17 cellular contexts compared by ENCODE assay signal in the genomic region with DNA sequence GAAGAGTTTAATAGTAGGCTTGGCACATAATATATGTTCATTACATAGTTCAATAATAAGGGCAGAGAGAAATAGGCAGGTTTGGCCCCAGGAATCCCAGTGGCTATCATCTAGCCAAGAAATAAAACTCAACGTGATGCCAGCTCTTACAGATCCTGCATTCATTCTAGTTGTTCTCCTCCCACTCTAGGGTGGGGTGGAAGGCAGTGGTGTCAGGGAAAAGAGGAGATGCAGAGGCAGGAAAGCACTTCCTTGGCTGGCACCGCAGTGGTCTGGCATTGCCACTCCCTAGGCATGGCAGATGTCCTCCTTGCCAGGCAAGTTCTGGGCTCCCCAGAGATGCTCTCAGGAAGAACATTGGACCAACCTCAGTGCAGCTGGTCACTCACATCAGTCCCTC.
DNase-seq lines count a peak whose midpoint lies in the region; ATAC-seq, FAIRE-seq and TF ChIP-seq lines count a peak whose summit lies in the region.
"Had no signal": no experiment of that assay in that cellular context is flagged by ENCODE, and none has a peak within 500 bp of the region (broad histone marks: within the 10 kb centered on the region; RNA-seq: fewer than 3 reads in every experiment).

No MANE protein-coding gene starts in this region.

- H3K4me3 ChIP-seq in HCT116 (replicated peaks in 1 of 2; ENCODE audit: low read depth in 1 of 2, low read length in 2 of 2) = no peak overlapping the region
- no peak overlapping the region for H3K4me3 ChIP-seq in H1 (ENCODE audit: extremely low read depth in 1 of 4, insufficient read depth in 2 of 4, low read depth in 3 of 4, low read length in 4 of 4)
- no peak overlapping the region for H3K4me3 ChIP-seq in neuronal stem cell (ENCODE audit: low read length in 2 of 2)

- no peak for TF ChIP-seq CTCF in HCT116 (IDR thresholded peaks at IDR 0.05 in 2 of 3, conservative IDR thresholded peaks at IDR 0.05 in 1 of 3; ENCODE audit: borderline replicate concordance in 1 of 3, insufficient read depth in 1 of 3, low read depth in 2 of 3, low read length in 2 of 3)
- TF ChIP-seq CTCF in H1 (IDR thresholded peaks at IDR 0.05; ENCODE audit: control extremely low read depth in 1 of 3, insufficient read depth in 1 of 3, low read depth in 1 of 3, low read length in 3 of 3) = no peak
- TF ChIP-seq CTCF in progenitor cell of endocrine pancreas (IDR thresholded peaks at IDR 0.05; ENCODE audit: unreplicated experiment) = no peak

- H3K27me3 Mint-ChIP-seq in progenitor cell of endocrine pancreas = peaks cover 8% of the 10 kb centered on the region
- H3K27me3 Mint-ChIP-seq: CD4-positive, alpha-beta memory T cell had no signal

- H3K4me3 Mint-ChIP-seq in progenitor cell of endocrine pancreas (ENCODE audit: low read depth) = no peak overlapping the region
- H3K4me3 Mint-ChIP-seq: CD4-positive, alpha-beta memory T cell had no signal

- no peak overlapping the region for H4K5ac ChIP-seq in H1 (ENCODE audit: insufficient read length, low read depth, low read length)

- ATAC-seq in HCT116 = no peak

- CTCF ChIA-PET in HCT116 (lab: Charles Lee) = no interaction called here
- CTCF ChIA-PET in H1 (lab: Charles Lee; ENCODE audit: partially characterized antibody) = interaction anchor here (0.5 to 1.0 kb wide), 2 partner anchors 12 to 131 kb away, joined by 3 read pairs; no protein-coding TSS in a partner anchor

- 0 out of 2 replicates have a peak overlapping the region, but pooled peaks have one; percentile 13 for H2BK15ac ChIP-seq in H1 (ENCODE audit: low read length)
- H2BK15ac ChIP-seq in neuronal stem cell (ENCODE audit: low read length) = no peak overlapping the region

- H4K20me1 ChIP-seq in HCT116 (ENCODE audit: insufficient read depth) (no peaks in the 10 kb centered on the region), H1 (replicated peaks in 1 of 2; ENCODE audit: control insufficient read depth in 1 of 2, insufficient read depth in 2 of 2, low read length in 2 of 2) (no peaks in the 10 kb centered on the region)

- H3K79me1 ChIP-seq in H1 (ENCODE audit: low read depth, low read length) = no peaks in the 10 kb centered on the region
- H3K79me1 ChIP-seq in neuronal stem cell (ENCODE audit: low read depth, low read length) = no peaks in the 10 kb centered on the region

- intact Hi-C loops in HCT116 (cut with micrococcal nuclease) = no loop called here

- H3K27ac Mint-ChIP-seq in progenitor cell of endocrine pancreas = no peak overlapping the region

- H2AK5ac ChIP-seq in H1 (ENCODE audit: low read depth, low read length) = peak overlapping the region; percentile 57; the same call in 1 of the 2 replicates
- H2AK5ac ChIP-seq in neuronal stem cell (ENCODE audit: low read depth, low read length) = no peak overlapping the region

- 80% methylated on average over 2 of the region's 2 CpGs; no CpG with 5 or more reads in 1 of the 2 experiments for WGBS in H1 (ENCODE audit: extremely low coverage in 1 of 2, insufficient coverage in 1 of 2, insufficient read length in 1 of 2, insufficient replicate concordance in 2 of 2, low coverage in 1 of 2, low lambda C conversion rate in 2 of 2, missing lambda C conversion rate in 1 of 2), 2 experiments
- no CpG with 5 or more reads among the region's 2 CpGs for WGBS in neuronal stem cell (ENCODE audit: extremely low coverage in 2 of 2, insufficient read length in 2 of 2, insufficient replicate concordance in 1 of 2), 2 donors

- RAD21 ChIA-PET in HCT116 (lab: Charles Lee; ENCODE audit: low non-redundant PET in 1 of 2, low total read pairs in 2 of 2, uncharacterized antibody in 2 of 2, unreplicated experiment in 2 of 2) = no interaction called here

- H3K27ac ChIP-seq in HCT116 (ENCODE audit: low read depth, low read length) (peak overlapping the region; percentile 44), H1 (ENCODE audit: low read depth, low read length) (no peak overlapping the region), neuronal stem cell (replicated peaks; ENCODE audit: low read length) (no peak overlapping the region)

- TF ChIP-seq POLR2A in HCT116 (IDR thresholded peaks at IDR 0.05; ENCODE audit: borderline replicate concordance, extremely low read depth, insufficient read depth, insufficient read length) (no peak), H1 (IDR thresholded peaks at IDR 0.05; ENCODE audit: control extremely low read depth in 1 of 2, low read depth in 2 of 2, low read length in 2 of 2) (no peak)

- no peak overlapping the region for H3K18ac ChIP-seq in H1 (ENCODE audit: extremely low read depth, low read length)
- H3K18ac ChIP-seq in neuronal stem cell (ENCODE audit: low read length) = peak overlapping the region; percentile 58

- no peaks in the 10 kb centered on the region for H3K79me2 ChIP-seq in HCT116 (ENCODE audit: insufficient read depth, low read length)
- H3K79me2 ChIP-seq in H1 (ENCODE audit: control insufficient read depth in 1 of 2, insufficient read depth in 2 of 2, low read length in 2 of 2) = no peaks in the 10 kb centered on the region

- no peaks in the 10 kb centered on the region for H3K27me3 ChIP-seq in HCT116 (ENCODE audit: insufficient read depth, low read length)
- no peaks in the 10 kb centered on the region for H3K27me3 ChIP-seq in H1 (replicated peaks in 1 of 4; ENCODE audit: control insufficient read depth in 3 of 4, extremely low read depth in 1 of 4, insufficient read depth in 3 of 4, low read length in 3 of 4)
- no peaks in the 10 kb centered on the region for H3K27me3 ChIP-seq in neuronal stem cell (ENCODE audit: control insufficient read depth in 3 of 3, insufficient read depth in 3 of 3, low read depth in 1 of 3, low read length in 3 of 3)

- no peaks in the 10 kb centered on the region for H3K9me2 ChIP-seq in HCT116 (ENCODE audit: insufficient read depth)

- no peaks in the 10 kb centered on the region for H3K23me2 ChIP-seq in H1 (ENCODE audit: low read depth, low read length)

- H3K4ac ChIP-seq in H1 (replicated peaks; ENCODE audit: insufficient read length, low read depth, low read length) (peak overlapping the region; percentile 8), neuronal stem cell (ENCODE audit: low read length) (no peak overlapping the region)

- H2BK5ac ChIP-seq in H1 (ENCODE audit: low read depth, low read length) (no peak overlapping the region), neuronal stem cell (ENCODE audit: low read length) (no peak overlapping the region)

- no peak overlapping the region for H3K23ac ChIP-seq in H1 (ENCODE audit: insufficient read length)
- no peak overlapping the region for H3K23ac ChIP-seq in neuronal stem cell (ENCODE audit: low read depth, low read length, poor library complexity)

- no peak for DNase-seq in HCT116 (ENCODE audit: low read depth, low spot score)
- no peak for DNase-seq in H1 (ENCODE audit: low read depth in 1 of 2, low spot score in 2 of 2)
- DNase-seq in neuronal stem cell (ENCODE audit: low spot score) = no peak
- DNase-seq in progenitor cell of endocrine pancreas (ENCODE audit: low spot score, unreplicated experiment) = no peak
- no peak for DNase-seq in NOMO-1 treated with DMSO at 0.1 percent for 48 hours (lab: John Stamatoyannopoulos, UW; ENCODE audit: unreplicated experiment)
- no peak for DNase-seq in HK-2 (ENCODE audit: unreplicated experiment)
- DNase-seq: C1 segment of cervical spinal cord; Calu3; CD4-positive, alpha-beta memory T cell; COR-L47; DMS53; GF-D8; GOT3; H7; HCEC 1CT had no signal

- no peak overlapping the region for H3K4me2 ChIP-seq in HCT116 (ENCODE audit: low read length)
- no peak overlapping the region for H3K4me2 ChIP-seq in H1 (ENCODE audit: insufficient read depth in 1 of 2, low read depth in 2 of 2, low read length in 2 of 2)
- no peak overlapping the region for H3K4me2 ChIP-seq in neuronal stem cell (ENCODE audit: insufficient read depth, low read length, poor library complexity, severe bottlenecking)

- H3K14ac ChIP-seq in H1 (ENCODE audit: insufficient read length) = no peak overlapping the region
- H3K14ac ChIP-seq in neuronal stem cell (ENCODE audit: low read length) = no peak overlapping the region

- no peak for TF ChIP-seq EP300 in H1 (IDR thresholded peaks at IDR 0.05; ENCODE audit: borderline replicate concordance in 1 of 2, low read depth in 2 of 2, low read length in 2 of 2)

- H3K9me3 Mint-ChIP-seq in progenitor cell of endocrine pancreas (ENCODE audit: low read depth) = peaks cover 3% of the 10 kb centered on the region

- H3K9ac ChIP-seq in HCT116 (ENCODE audit: low read length) (no peak overlapping the region), H1 (replicated peaks in 1 of 4; ENCODE audit: extremely low read depth in 1 of 4, low read depth in 3 of 4, low read length in 3 of 4) (no peak overlapping the region), neuronal stem cell (ENCODE audit: low read depth, low read length, poor library complexity) (peak overlapping the region; percentile 24)

- FAIRE-seq in H1 (lab: Jason Lieb, UNC) = no peak
- FAIRE-seq: GM12891, GM18507 had no signal

- no peak overlapping the region for H2BK120ac ChIP-seq in H1 (replicated peaks; ENCODE audit: low read depth, low read length)
- no peak overlapping the region for H2BK120ac ChIP-seq in neuronal stem cell (ENCODE audit: low read depth, low read length)

- BruUV-seq in HCT116 (replicated peaks; lab: Mats Ljungman, UMichigan) = no TSS peak

- H3K36me3 ChIP-seq in HCT116 (ENCODE audit: control insufficient read depth in 1 of 2, insufficient read depth in 2 of 2, low read length in 2 of 2) (no peaks in the 10 kb centered on the region), H1 (ENCODE audit: control insufficient read depth in 2 of 4, insufficient read depth in 4 of 4, low read length in 3 of 4) (no peaks in the 10 kb centered on the region), neuronal stem cell (replicated peaks in 1 of 2; ENCODE audit: control insufficient read depth in 2 of 2, insufficient read depth in 2 of 2, low read length in 2 of 2) (no peaks in the 10 kb centered on the region)

- no peak overlapping the region for H2AFZ ChIP-seq in HCT116 (ENCODE audit: low read depth, low read length, poor library complexity, severe bottlenecking)
- no peak overlapping the region for H2AFZ ChIP-seq in H1 (ENCODE audit: low read length)
- no peak overlapping the region for H2AFZ ChIP-seq in neuronal stem cell (ENCODE audit: low read length)

- no peaks in the 10 kb centered on the region for H3K4me1 Mint-ChIP-seq in progenitor cell of endocrine pancreas (ENCODE audit: low read depth)
- H3K4me1 Mint-ChIP-seq: CD4-positive, alpha-beta memory T cell had no signal

- no peaks in the 10 kb centered on the region for H3K36me3 Mint-ChIP-seq in progenitor cell of endocrine pancreas (ENCODE audit: insufficient read depth)
- H3K36me3 Mint-ChIP-seq: CD4-positive, alpha-beta memory T cell had no signal

- no peak overlapping the region for H3K56ac ChIP-seq in H1 (replicated peaks; ENCODE audit: insufficient read length, low read depth, low read length)

- H2BK12ac ChIP-seq in H1 (ENCODE audit: low read depth, low read length) (no peak overlapping the region), neuronal stem cell (ENCODE audit: low read length) (peak overlapping the region; percentile 42)

- TF ChIP-seq RAD21 in HCT116 (IDR thresholded peaks at IDR 0.05; ENCODE audit: low read depth) (no peak), H1 (IDR thresholded peaks at IDR 0.05 in 1 of 2, conservative IDR thresholded peaks at IDR 0.05 in 1 of 2; ENCODE audit: low read depth in 2 of 2, low read length in 2 of 2) (no peak)

- POLR2A ChIA-PET in HCT116 (lab: Charles Lee) = no interaction called here
- POLR2A ChIA-PET in H1 (lab: Charles Lee; ENCODE audit: partially characterized antibody) = no interaction called here

- H4K91ac ChIP-seq in H1 (replicated peaks; ENCODE audit: insufficient read length, low read length) (no peak overlapping the region), neuronal stem cell (ENCODE audit: low read depth, low read length, poor library complexity) (no peak overlapping the region)

- H3K9me3 ChIP-seq in HCT116 (ENCODE audit: control insufficient read depth in 1 of 2, insufficient read depth in 1 of 2, low read depth in 1 of 2, low read length in 2 of 2) (no peaks in the 10 kb centered on the region), H1 (ENCODE audit: insufficient read depth in 2 of 2, low read depth in 1 of 2, low read length in 1 of 2) (no peaks in the 10 kb centered on the region), neuronal stem cell (replicated peaks in 1 of 2; ENCODE audit: control insufficient read depth in 2 of 2, insufficient read depth in 1 of 2, low read depth in 1 of 2, low read length in 2 of 2) (no peaks in the 10 kb centered on the region)

- no peak overlapping the region for H4K8ac ChIP-seq in H1 (ENCODE audit: extremely low read depth, insufficient read depth, low read length)
- H4K8ac ChIP-seq in neuronal stem cell (ENCODE audit: low read depth, low read length) = no peak overlapping the region

- no peak overlapping the region for H2BK20ac ChIP-seq in H1 (ENCODE audit: low read length)

- peaks cover 25 to 31% of the 10 kb centered on the region in 2 experiments; a peak in 2 of 4 replicates for H3K4me1 ChIP-seq in HCT116 (ENCODE audit: control insufficient read depth in 1 of 2, insufficient read depth in 2 of 2, low read length in 2 of 2)
- H3K4me1 ChIP-seq in H1 (replicated peaks in 1 of 4; ENCODE audit: control insufficient read depth in 3 of 4, insufficient read depth in 4 of 4, low read length in 3 of 4) = peaks cover 4 to 14% (median 10%) of the 10 kb centered on the region in 4 experiments; a peak in 6 of 7 replicates
- no peaks in the 10 kb centered on the region for H3K4me1 ChIP-seq in neuronal stem cell (ENCODE audit: control insufficient read depth in 2 of 2, insufficient read depth in 1 of 2, low read depth in 1 of 2, low read length in 2 of 2)
